In the genomic region with DNA sequence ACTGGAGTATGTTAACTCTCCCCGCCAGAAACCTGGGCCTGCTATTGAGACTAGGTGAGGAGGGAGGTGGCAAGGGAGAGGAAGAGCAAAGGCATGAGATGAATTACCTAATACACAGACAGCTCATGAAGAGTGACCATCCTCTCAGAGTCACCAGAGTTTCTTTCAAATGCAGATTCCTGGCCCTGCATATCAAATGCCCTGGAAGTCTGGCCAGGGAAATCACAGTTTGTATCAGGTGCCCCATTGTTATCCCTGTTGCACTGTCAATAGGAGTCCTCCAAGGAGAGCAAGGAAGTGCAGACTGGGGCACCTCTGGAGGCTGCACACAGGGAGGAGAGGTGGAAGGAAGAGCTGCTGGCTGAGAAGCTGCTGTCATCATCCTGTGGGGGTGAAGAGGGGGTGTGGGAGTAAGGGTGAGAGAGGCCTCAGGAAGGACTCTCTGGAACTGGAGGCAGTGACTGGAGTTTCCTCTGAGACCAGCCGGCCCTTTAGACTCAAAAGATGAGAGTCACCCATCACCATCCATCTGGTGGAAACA, we compare ENCODE assay signal across 1 cellular context.
TF ChIP-seq lines count a peak whose summit lies in the region.

No MANE protein-coding gene starts in this region.

TF ChIP-seq in H1, 55 proteins besides CTCF, POLR2A, EP300 and RAD21 (continued from another document):
- TF ChIP-seq, protein P1, sequence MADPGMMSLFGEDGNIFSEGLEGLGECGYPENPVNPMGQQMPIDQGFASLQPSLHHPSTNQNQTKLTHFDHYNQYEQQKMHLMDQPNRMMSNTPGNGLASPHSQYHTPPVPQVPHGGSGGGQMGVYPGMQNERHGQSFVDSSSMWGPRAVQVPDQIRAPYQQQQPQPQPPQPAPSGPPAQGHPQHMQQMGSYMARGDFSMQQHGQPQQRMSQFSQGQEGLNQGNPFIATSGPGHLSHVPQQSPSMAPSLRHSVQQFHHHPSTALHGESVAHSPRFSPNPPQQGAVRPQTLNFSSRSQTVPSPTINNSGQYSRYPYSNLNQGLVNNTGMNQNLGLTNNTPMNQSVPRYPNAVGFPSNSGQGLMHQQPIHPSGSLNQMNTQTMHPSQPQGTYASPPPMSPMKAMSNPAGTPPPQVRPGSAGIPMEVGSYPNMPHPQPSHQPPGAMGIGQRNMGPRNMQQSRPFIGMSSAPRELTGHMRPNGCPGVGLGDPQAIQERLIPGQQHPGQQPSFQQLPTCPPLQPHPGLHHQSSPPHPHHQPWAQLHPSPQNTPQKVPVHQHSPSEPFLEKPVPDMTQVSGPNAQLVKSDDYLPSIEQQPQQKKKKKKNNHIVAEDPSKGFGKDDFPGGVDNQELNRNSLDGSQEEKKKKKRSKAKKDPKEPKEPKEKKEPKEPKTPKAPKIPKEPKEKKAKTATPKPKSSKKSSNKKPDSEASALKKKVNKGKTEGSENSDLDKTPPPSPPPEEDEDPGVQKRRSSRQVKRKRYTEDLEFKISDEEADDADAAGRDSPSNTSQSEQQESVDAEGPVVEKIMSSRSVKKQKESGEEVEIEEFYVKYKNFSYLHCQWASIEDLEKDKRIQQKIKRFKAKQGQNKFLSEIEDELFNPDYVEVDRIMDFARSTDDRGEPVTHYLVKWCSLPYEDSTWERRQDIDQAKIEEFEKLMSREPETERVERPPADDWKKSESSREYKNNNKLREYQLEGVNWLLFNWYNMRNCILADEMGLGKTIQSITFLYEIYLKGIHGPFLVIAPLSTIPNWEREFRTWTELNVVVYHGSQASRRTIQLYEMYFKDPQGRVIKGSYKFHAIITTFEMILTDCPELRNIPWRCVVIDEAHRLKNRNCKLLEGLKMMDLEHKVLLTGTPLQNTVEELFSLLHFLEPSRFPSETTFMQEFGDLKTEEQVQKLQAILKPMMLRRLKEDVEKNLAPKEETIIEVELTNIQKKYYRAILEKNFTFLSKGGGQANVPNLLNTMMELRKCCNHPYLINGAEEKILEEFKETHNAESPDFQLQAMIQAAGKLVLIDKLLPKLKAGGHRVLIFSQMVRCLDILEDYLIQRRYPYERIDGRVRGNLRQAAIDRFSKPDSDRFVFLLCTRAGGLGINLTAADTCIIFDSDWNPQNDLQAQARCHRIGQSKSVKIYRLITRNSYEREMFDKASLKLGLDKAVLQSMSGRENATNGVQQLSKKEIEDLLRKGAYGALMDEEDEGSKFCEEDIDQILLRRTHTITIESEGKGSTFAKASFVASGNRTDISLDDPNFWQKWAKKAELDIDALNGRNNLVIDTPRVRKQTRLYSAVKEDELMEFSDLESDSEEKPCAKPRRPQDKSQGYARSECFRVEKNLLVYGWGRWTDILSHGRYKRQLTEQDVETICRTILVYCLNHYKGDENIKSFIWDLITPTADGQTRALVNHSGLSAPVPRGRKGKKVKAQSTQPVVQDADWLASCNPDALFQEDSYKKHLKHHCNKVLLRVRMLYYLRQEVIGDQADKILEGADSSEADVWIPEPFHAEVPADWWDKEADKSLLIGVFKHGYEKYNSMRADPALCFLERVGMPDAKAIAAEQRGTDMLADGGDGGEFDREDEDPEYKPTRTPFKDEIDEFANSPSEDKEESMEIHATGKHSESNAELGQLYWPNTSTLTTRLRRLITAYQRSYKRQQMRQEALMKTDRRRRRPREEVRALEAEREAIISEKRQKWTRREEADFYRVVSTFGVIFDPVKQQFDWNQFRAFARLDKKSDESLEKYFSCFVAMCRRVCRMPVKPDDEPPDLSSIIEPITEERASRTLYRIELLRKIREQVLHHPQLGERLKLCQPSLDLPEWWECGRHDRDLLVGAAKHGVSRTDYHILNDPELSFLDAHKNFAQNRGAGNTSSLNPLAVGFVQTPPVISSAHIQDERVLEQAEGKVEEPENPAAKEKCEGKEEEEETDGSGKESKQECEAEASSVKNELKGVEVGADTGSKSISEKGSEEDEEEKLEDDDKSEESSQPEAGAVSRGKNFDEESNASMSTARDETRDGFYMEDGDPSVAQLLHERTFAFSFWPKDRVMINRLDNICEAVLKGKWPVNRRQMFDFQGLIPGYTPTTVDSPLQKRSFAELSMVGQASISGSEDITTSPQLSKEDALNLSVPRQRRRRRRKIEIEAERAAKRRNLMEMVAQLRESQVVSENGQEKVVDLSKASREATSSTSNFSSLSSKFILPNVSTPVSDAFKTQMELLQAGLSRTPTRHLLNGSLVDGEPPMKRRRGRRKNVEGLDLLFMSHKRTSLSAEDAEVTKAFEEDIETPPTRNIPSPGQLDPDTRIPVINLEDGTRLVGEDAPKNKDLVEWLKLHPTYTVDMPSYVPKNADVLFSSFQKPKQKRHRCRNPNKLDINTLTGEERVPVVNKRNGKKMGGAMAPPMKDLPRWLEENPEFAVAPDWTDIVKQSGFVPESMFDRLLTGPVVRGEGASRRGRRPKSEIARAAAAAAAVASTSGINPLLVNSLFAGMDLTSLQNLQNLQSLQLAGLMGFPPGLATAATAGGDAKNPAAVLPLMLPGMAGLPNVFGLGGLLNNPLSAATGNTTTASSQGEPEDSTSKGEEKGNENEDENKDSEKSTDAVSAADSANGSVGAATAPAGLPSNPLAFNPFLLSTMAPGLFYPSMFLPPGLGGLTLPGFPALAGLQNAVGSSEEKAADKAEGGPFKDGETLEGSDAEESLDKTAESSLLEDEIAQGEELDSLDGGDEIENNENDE (IDR thresholded peaks at IDR 0.05; ENCODE audit: insufficient replicate concordance, low read length), result peak; percentile 22
- TF ChIP-seq TAF1 (IDR thresholded peaks at IDR 0.05; ENCODE audit: low read depth, low read length), result 0 out of 2 replicates have a peak, but pooled peaks have one; percentile 52
- no peak for TF ChIP-seq HDAC6 (IDR thresholded peaks at IDR 0.05; ENCODE audit: low read depth, low read length)
- no peak for TF ChIP-seq KDM5A (IDR thresholded peaks at IDR 0.05; ENCODE audit: low read length)
- TF ChIP-seq YY1 (IDR thresholded peaks at IDR 0.05; ENCODE audit: low read depth, low read length), result 0 out of 2 replicates have a peak, but pooled peaks have one; percentile 34
- peak; percentile 94; the same call in 1 of the 2 replicates for TF ChIP-seq POU5F1 (IDR thresholded peaks at IDR 0.05; ENCODE audit: low read depth, low read length)
- no peak for TF ChIP-seq SIRT6 (IDR thresholded peaks at IDR 0.05; ENCODE audit: low read length)
- peak; percentile 82 to 90; a peak in 3 of 4 replicates for TF ChIP-seq SIN3A (conservative IDR thresholded peaks at IDR 0.05 in 1 of 2, IDR thresholded peaks at IDR 0.05 in 1 of 2; ENCODE audit: low read depth in 1 of 2, low read length in 2 of 2)
- TF ChIP-seq CREB1 (IDR thresholded peaks at IDR 0.05), result no peak
- TF ChIP-seq TAF7 (optimal IDR thresholded peaks at IDR 0.05; ENCODE audit: borderline replicate concordance, low read depth, low read length), result no peak
- TF ChIP-seq BACH1 (IDR thresholded peaks at IDR 0.05; ENCODE audit: low read length), result no peak
- TF ChIP-seq BRCA1 (IDR thresholded peaks at IDR 0.05; ENCODE audit: low read depth, low read length), result no peak
- TF ChIP-seq JUN (IDR thresholded peaks at IDR 0.05; ENCODE audit: low read depth, low read length), result 0 out of 2 replicates have a peak, but pooled peaks have one; percentile 4
- peak; percentile 28; the same call in 1 of the 2 replicates for TF ChIP-seq TBP (IDR thresholded peaks at IDR 0.05; ENCODE audit: low read depth, low read length)
- TF ChIP-seq HDAC2 (IDR thresholded peaks at IDR 0.05; ENCODE audit: borderline replicate concordance in 1 of 2, low read depth in 2 of 2, low read length in 2 of 2), result peak; percentile 2 to 84; a peak in 3 of 4 replicates
- TF ChIP-seq GABPA (IDR thresholded peaks at IDR 0.05; ENCODE audit: borderline replicate concordance, insufficient read depth, low read length), result 0 out of 2 replicates have a peak, but pooled peaks have one; percentile 54
- TF ChIP-seq EZH2 (IDR thresholded peaks at IDR 0.05; ENCODE audit: low read depth, low read length, severe bottlenecking), result no peak
- TF ChIP-seq, protein P2, sequence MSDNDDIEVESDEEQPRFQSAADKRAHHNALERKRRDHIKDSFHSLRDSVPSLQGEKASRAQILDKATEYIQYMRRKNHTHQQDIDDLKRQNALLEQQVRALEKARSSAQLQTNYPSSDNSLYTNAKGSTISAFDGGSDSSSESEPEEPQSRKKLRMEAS (IDR thresholded peaks at IDR 0.05), result peak; percentile 60; the same call in 1 of the 2 replicates
- TF ChIP-seq POLR2AphosphoS5 (IDR thresholded peaks at IDR 0.05; ENCODE audit: low read depth, low read length), result no peak; the same call in 1 of the 2 replicates
- TF ChIP-seq PHF8 (conservative IDR thresholded peaks at IDR 0.05; ENCODE audit: low read depth, low read length), result no peak
- TF ChIP-seq RBBP5 (IDR thresholded peaks at IDR 0.05; ENCODE audit: borderline replicate concordance, low read depth, low read length), result no peak
- TF ChIP-seq SP1 (IDR thresholded peaks at IDR 0.05; ENCODE audit: low read depth, low read length), result no peak; the same call in 1 of the 2 replicates
- peak; percentile 57 for TF ChIP-seq JUND (IDR thresholded peaks at IDR 0.05; ENCODE audit: low read length)
- TF ChIP-seq KDM4A (IDR thresholded peaks at IDR 0.05; ENCODE audit: low read depth, low read length, severe bottlenecking), result no peak
- peak; percentile 55; the same call in 1 of the 2 replicates for TF ChIP-seq EGR1 (IDR thresholded peaks at IDR 0.05; ENCODE audit: borderline replicate concordance, low read depth, low read length)
- TF ChIP-seq RXRA (IDR thresholded peaks at IDR 0.05; ENCODE audit: insufficient read depth, low read depth, low read length), result 0 out of 2 replicates have a peak, but pooled peaks have one; percentile 9
- 0 out of 2 replicates have a peak, but pooled peaks have one; percentile 25 for TF ChIP-seq CEBPB (IDR thresholded peaks at IDR 0.05; ENCODE audit: low read depth, low read length)
- peak; percentile 44 for TF ChIP-seq TEAD4 (IDR thresholded peaks at IDR 0.05; ENCODE audit: low read depth, low read length)
- TF ChIP-seq ZNF274 (IDR thresholded peaks at IDR 0.05; ENCODE audit: borderline replicate concordance, extremely low read depth, low read length), result no peak
- TF ChIP-seq, protein P3, sequence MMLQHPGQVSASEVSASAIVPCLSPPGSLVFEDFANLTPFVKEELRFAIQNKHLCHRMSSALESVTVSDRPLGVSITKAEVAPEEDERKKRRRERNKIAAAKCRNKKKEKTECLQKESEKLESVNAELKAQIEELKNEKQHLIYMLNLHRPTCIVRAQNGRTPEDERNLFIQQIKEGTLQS (IDR thresholded peaks at IDR 0.05; ENCODE audit: insufficient read depth, low read depth, low read length), result no peak
TF ChIP-seq in H1: peak in this region for 24.
